14 cellular contexts compared by ENCODE assay signal in genomic region chr4:39763714-39764572, GRCh38.
A peak's percentile ranks its signal among the peaks of the same experiment; 100 is the strongest.
DNase-seq lines count a peak whose midpoint lies in the region; ATAC-seq and TF ChIP-seq lines count a peak whose summit lies in the region.
"Had no signal": no experiment of that assay in that cellular context is flagged by ENCODE, and none has a peak within 500 bp of the region (broad histone marks: within the 10 kb centered on the region; RNA-seq: fewer than 3 reads in every experiment).

No MANE protein-coding gene starts in this region.

- H3K27ac ChIP-seq in OCI-LY1 (ENCODE audit: low read depth, low read length, poor library complexity, severe bottlenecking) (peak overlapping the region; percentile 40), brain microvascular endothelial cell (no peak overlapping the region)
- H3K27ac ChIP-seq: BLaER1, prostate gland had no signal

- no peak overlapping the region for H2AFZ ChIP-seq in OCI-LY1 (ENCODE audit: low read length)

- no peaks in the 10 kb centered on the region for H3K79me2 ChIP-seq in OCI-LY1 (ENCODE audit: insufficient read depth, low read length)

- H3K27me3 ChIP-seq in GM06990 (replicated peaks; ENCODE audit: control insufficient read depth, insufficient read depth, low read length) (no peaks in the 10 kb centered on the region), OCI-LY1 (ENCODE audit: insufficient read depth, low read length) (no peaks in the 10 kb centered on the region), brain microvascular endothelial cell (replicated peaks) (no peaks in the 10 kb centered on the region)
- H3K27me3 ChIP-seq: BLaER1 had no signal

- H3F3A ChIP-seq in OCI-LY1 (ENCODE audit: insufficient read depth, low read length) = no peaks in the 10 kb centered on the region

- H3K4me1 ChIP-seq in OCI-LY1 (ENCODE audit: insufficient read depth, low read length, severe bottlenecking) = peaks cover 10% of the 10 kb centered on the region
- H3K4me1 ChIP-seq: BLaER1, prostate gland had no signal

- TF ChIP-seq CTCF in GM06990 (IDR thresholded peaks at IDR 0.05; ENCODE audit: insufficient read depth, low read length, poor library complexity, severe bottlenecking) (no peak), OCI-LY1 (IDR thresholded peaks at IDR 0.05; ENCODE audit: low read length) (no peak), brain microvascular endothelial cell (IDR thresholded peaks at IDR 0.05; ENCODE audit: low read depth, low read length, missing control alignments) (no peak)

- H3K9me3 ChIP-seq in OCI-LY1 (ENCODE audit: low read length) = no peaks in the 10 kb centered on the region
- H3K9me3 ChIP-seq: BLaER1, prostate gland had no signal

- H3K4me3 ChIP-seq in GM06990 (replicated peaks; ENCODE audit: low read depth, low read length) (no peak overlapping the region), OCI-LY1 (ENCODE audit: low read depth, low read length, poor library complexity, severe bottlenecking) (no peak overlapping the region), brain microvascular endothelial cell (ENCODE audit: low read depth, low read length) (no peak overlapping the region)
- H3K4me3 ChIP-seq: BLaER1, prostate gland had no signal

- no peak overlapping the region for H3K9ac ChIP-seq in OCI-LY1 (ENCODE audit: low read length)
- H3K9ac ChIP-seq: BLaER1 had no signal

- H4K20me1 ChIP-seq in OCI-LY1 (ENCODE audit: insufficient read depth, low read length) = no peaks in the 10 kb centered on the region

- H3K9me2 ChIP-seq in OCI-LY1 (ENCODE audit: low read depth, low read length) = no peaks in the 10 kb centered on the region

- H3K36me3 ChIP-seq in GM06990 (ENCODE audit: control insufficient read depth, insufficient read depth, low read length) (peaks cover 6% of the 10 kb centered on the region), OCI-LY1 (ENCODE audit: insufficient read depth, low read length) (peaks cover 72% of the 10 kb centered on the region), brain microvascular endothelial cell (replicated peaks) (peaks cover 31% of the 10 kb centered on the region)

- ATAC-seq in GM19351 (IDR thresholded peaks at IDR 0.05; ENCODE audit: unreplicated experiment) = peak; percentile 73
- ATAC-seq in HG02840 (IDR thresholded peaks at IDR 0.05; ENCODE audit: low FRiP score, unreplicated experiment) = peak; percentile 51
- ATAC-seq: activated CD4-positive, alpha-beta T cell treated with anti-CD3 and anti-CD28 coated beads for 36 hours had no signal

- no peak overlapping the region for H3K4me2 ChIP-seq in OCI-LY1 (ENCODE audit: low read length)
- H3K4me2 ChIP-seq: BLaER1 had no signal

- in situ Hi-C loops in brain microvascular endothelial cell (cut with HindIII; ENCODE audit: low pct_ligation_motif_present, low sequenced_read_pairs) = no loop called here

- DNase-seq in GM06990 (ENCODE audit: extremely low read depth, insufficient read length) (peak; percentile 33), NCI-H226 (no peak), brain microvascular endothelial cell (no peak), NCI-H2171 (lab: John Stamatoyannopoulos, UW) (no peak), NCI-H1105 (lab: John Stamatoyannopoulos, UW) (no peak)
- DNase-seq: activated CD4-positive, alpha-beta T cell treated with anti-CD3 and anti-CD28 coated beads for 36 hours; NCI-H446 treated with DMSO at 0.1 percent for 48 hours; SIG-M5; trophoblast cell had no signal
